Comparison of ENCODE assay signal across 16 cellular contexts in genomic region chr19:34408421-34408820, GRCh38.
"Had no signal": no experiment of that assay in that cellular context is flagged by ENCODE, and none has a peak within 500 bp of the region (broad histone marks: within the 10 kb centered on the region; RNA-seq: fewer than 3 reads in every experiment).

No MANE protein-coding gene starts in this region.

- H3K27ac Mint-ChIP-seq: mesothelial cell of epicardium, neural progenitor cell had no signal

- H3K27ac ChIP-seq: foreskin keratinocyte, neural progenitor cell, tibial artery had no signal

- H3K36me3 ChIP-seq: neural progenitor cell had no signal

- H3K4me3 ChIP-seq: lung, neural progenitor cell, tibial artery had no signal

- H3K4me2 ChIP-seq: neural progenitor cell had no signal

- H3K4me3 Mint-ChIP-seq: activated naive CD8-positive, alpha-beta T cell treated with anti-CD3 and anti-CD28 coated beads for 36 hours; mesothelial cell of epicardium; naive thymus-derived CD8-positive, alpha-beta T cell; neural progenitor cell; stimulated activated naive CD8-positive, alpha-beta T cell treated with anti-CD3 and anti-CD28 coated beads, Interleukin-15, amount 100 ng/mL, for 72 hours had no signal

- H3K9me3 ChIP-seq: tibial artery had no signal

- H3K9me3 Mint-ChIP-seq: activated naive CD8-positive, alpha-beta T cell treated with anti-CD3 and anti-CD28 coated beads for 36 hours; mesothelial cell of epicardium; naive thymus-derived CD8-positive, alpha-beta T cell; neural progenitor cell; stimulated activated naive CD8-positive, alpha-beta T cell treated with anti-CD3 and anti-CD28 coated beads, Interleukin-15, amount 100 ng/mL, for 72 hours had no signal

- H3K27me3 ChIP-seq: foreskin keratinocyte, neural progenitor cell, tibial artery had no signal

- H2AFZ ChIP-seq: neural progenitor cell had no signal

- DNase-seq: activated CD4-positive, alpha-beta T cell treated with anti-CD3 and anti-CD28 coated beads for 1 hour; activated CD8-positive, alpha-beta memory T cell treated with anti-CD3 and anti-CD28 coated beads for 24 hours; activated naive CD8-positive, alpha-beta T cell treated with anti-CD3 and anti-CD28 coated beads for 36 hours; cortex of kidney; erythroblast; foreskin keratinocyte; naive thymus-derived CD8-positive, alpha-beta T cell; retina; stimulated activated CD4-positive, alpha-beta T cell treated with anti-CD3 and anti-CD28 coated beads, Interleukin-4, amount 100 ng/mL, for 24 hours; stimulated activated naive CD8-positive, alpha-beta T cell treated with anti-CD3 and anti-CD28 coated beads, Interleukin-15, amount 100 ng/mL, for 72 hours; T-helper 9 cell; tibial artery had no signal

- H3K9ac ChIP-seq: neural progenitor cell had no signal

- H3K27me3 Mint-ChIP-seq: activated naive CD8-positive, alpha-beta T cell treated with anti-CD3 and anti-CD28 coated beads for 36 hours; naive thymus-derived CD8-positive, alpha-beta T cell; stimulated activated naive CD8-positive, alpha-beta T cell treated with anti-CD3 and anti-CD28 coated beads, Interleukin-15, amount 100 ng/mL, for 72 hours had no signal

- H3K4me1 ChIP-seq: foreskin keratinocyte, neural progenitor cell had no signal

- ATAC-seq: foreskin keratinocyte; left colon; naive thymus-derived CD8-positive, alpha-beta T cell; stimulated activated naive CD8-positive, alpha-beta T cell treated with anti-CD3 and anti-CD28 coated beads, Interleukin-15, amount 100 ng/mL, for 72 hours had no signal
